Comparison of ENCODE assay signal across 8 cellular contexts in genomic region chr19:2494084-2494446, GRCh38. TPM values are rescaled to one million over a fixed set of nuclear protein-coding genes. Genes with fewer than 3 reads are reported as not detected.
DNase-seq lines count a peak whose midpoint lies in the region; ATAC-seq, FAIRE-seq and TF ChIP-seq lines count a peak whose summit lies in the region.

No MANE protein-coding gene starts in this region.

- peaks cover 7 to 29% of the 10 kb centered on the region in 2 donors for H3K27me3 Mint-ChIP-seq in natural killer cell (ENCODE audit: low read depth in 2 of 2)

- no peak for DNase-seq in BJ (ENCODE audit: low read depth)
- peak; percentile 56 for DNase-seq in M059J (ENCODE audit: low read depth)
- peak; percentile 55 for DNase-seq in choroid plexus epithelial cell (ENCODE audit: low read depth)
- no peak for DNase-seq in natural killer cell
- DNase-seq in GM19239 (ENCODE audit: insufficient read length, low spot score) = no peak

- peaks cover 6 to 15% of the 10 kb centered on the region in 2 donors for H3K4me1 Mint-ChIP-seq in natural killer cell

- POLR2A ChIA-PET in BJ (lab: Charles Lee) = interaction anchor here (0.6 kb wide), 1 partner anchor 117 kb away, joined by 6 read pairs; no protein-coding TSS in a partner anchor

- intact Hi-C loops in natural killer cell (cut with micrococcal nuclease) = no loop called here

- H3K4me3 ChIP-seq in BJ (ENCODE audit: low read depth, low read length) (peak overlapping the region; percentile 60), choroid plexus epithelial cell (ENCODE audit: low read depth, low read length) (peak overlapping the region; percentile 62)

- peak overlapping the region in 1 of 2 donors; percentile 72 for H3K27ac Mint-ChIP-seq in natural killer cell

- TF ChIP-seq CTCF in BJ (IDR thresholded peaks at IDR 0.05; ENCODE audit: insufficient read depth, low read depth, low read length) (no peak), choroid plexus epithelial cell (conservative IDR thresholded peaks at IDR 0.05; ENCODE audit: low read depth, low read length) (no peak), natural killer cell (IDR thresholded peaks at IDR 0.05) (no peak)

- no peaks in the 10 kb centered on the region for H3K9me3 Mint-ChIP-seq in natural killer cell

- peak overlapping the region; percentile 87 for H3K4me3 Mint-ChIP-seq in natural killer cell

- no peak for FAIRE-seq in GM19239 (lab: Jason Lieb, UNC)

- H3K36me3 ChIP-seq in BJ (ENCODE audit: control insufficient read depth, insufficient read depth, low read length) = no peaks in the 10 kb centered on the region

- H3K36me3 Mint-ChIP-seq in natural killer cell = no peaks in the 10 kb centered on the region

- CTCF ChIA-PET in BJ (lab: Yijun Ruan, JAX) = interaction anchor here (0.6 to 1.6 kb wide), 4 partner anchors 85 to 142 kb away, joined by 3 to 6 read pairs (median 4); no protein-coding TSS in a partner anchor

- no peaks in the 10 kb centered on the region for H3K27me3 ChIP-seq in BJ (ENCODE audit: control insufficient read depth, insufficient read depth, low read length)

- ATAC-seq in natural killer cell (no peak), HG02870 (IDR thresholded peaks at IDR 0.05; ENCODE audit: unreplicated experiment) (no peak), HG02571 (IDR thresholded peaks at IDR 0.05; ENCODE audit: unreplicated experiment) (no peak), HG02610 (IDR thresholded peaks at IDR 0.05; ENCODE audit: unreplicated experiment) (no peak)

RNA-seq across cellular contexts. Expression of gene GADD45B, which starts 18.1 kb away (rescaled TPM):
- 54.5 and 69.8 TPM in 2 replicates for polyA plus RNA-seq in BJ (2011; rRNA removed)
- 29.7 and 46.4 TPM in 2 replicates for polyA minus RNA-seq in BJ (2011; rRNA and poly(A)+ RNA removed)
- 38.8 and 54.0 TPM in 2 replicates for total RNA-seq in M059J (2014; rRNA removed; shearing (Covaris generic))
- total RNA-seq in natural killer cell = 100 to 1,000 TPM; 198 to 247 (median 212) TPM

RNA-seq across cellular contexts. Expression of gene LMNB2, which starts 37.3 kb away (rescaled TPM):
- 53.4 and 80.0 TPM in 2 replicates for polyA plus RNA-seq in BJ (2011; rRNA removed)
- polyA minus RNA-seq in BJ (2011; rRNA and poly(A)+ RNA removed) = 29.4 and 42.0 TPM in 2 replicates
- total RNA-seq in M059J (2014; rRNA removed; shearing (Covaris generic)) = 57.9 and 114 TPM in 2 replicates
- 10 to 100 TPM; 12.0 to 23.7 (median 19.3) TPM for total RNA-seq in natural killer cell

Comparison
In these comparisons a context has a peak if more than half of its experiments do, and no peak if none do; other contexts are left out.
1. DNase-seq: peak in M059J (single experiment) and choroid plexus epithelial cell (single experiment); none in BJ (single experiment), natural killer cell (single experiment) and GM19239 (single experiment).